In genomic region chr5:21219966-21220365, GRCh38 we compare ENCODE assay signal across 21 cellular contexts.
DNase-seq lines count a peak whose midpoint lies in the region; ATAC-seq and TF ChIP-seq lines count a peak whose summit lies in the region.
"Had no signal": no experiment of that assay in that cellular context is flagged by ENCODE, and none has a peak within 500 bp of the region (broad histone marks: within the 10 kb centered on the region; RNA-seq: fewer than 3 reads in every experiment).

No MANE protein-coding gene starts in this region.

- no peak overlapping the region for H2BK15ac ChIP-seq in neuronal stem cell (ENCODE audit: low read length)

- no peak overlapping the region for H3K4me3 Mint-ChIP-seq in endothelial cell (ENCODE audit: unreplicated experiment)
- H3K4me3 Mint-ChIP-seq: CD8-positive, alpha-beta T cell had no signal

- no peak overlapping the region for H3K4me2 ChIP-seq in SK-N-SH
- H3K4me2 ChIP-seq in neuronal stem cell (ENCODE audit: insufficient read depth, low read length, poor library complexity, severe bottlenecking): no peak overlapping the region

- H3K79me1 ChIP-seq in neuronal stem cell (ENCODE audit: low read depth, low read length): peaks cover 2% of the 10 kb centered on the region

- intact Hi-C loops in aorta (cut with DNase I): no loop called here

- TF ChIP-seq EP300 in SK-N-SH (IDR thresholded peaks at IDR 0.05; ENCODE audit: borderline replicate concordance in 1 of 2, low read depth in 1 of 2, low read length in 1 of 2): no peak

- POLR2A ChIA-PET in SK-N-SH (lab: Yijun Ruan, JAX): no interaction called here

- H3K9me3 Mint-ChIP-seq in endothelial cell (ENCODE audit: unreplicated experiment): no peaks in the 10 kb centered on the region

- H3K23ac ChIP-seq in neuronal stem cell (ENCODE audit: low read depth, low read length, poor library complexity): no peak overlapping the region

- H4K20me1 ChIP-seq in SK-N-SH (ENCODE audit: insufficient read depth): no peaks in the 10 kb centered on the region

- H4K8ac ChIP-seq in neuronal stem cell (ENCODE audit: low read depth, low read length): peak overlapping the region; percentile 82

- no peak overlapping the region for H3K18ac ChIP-seq in neuronal stem cell (ENCODE audit: low read length)

- no peaks in the 10 kb centered on the region for H3K36me3 ChIP-seq in SK-N-SH (replicated peaks in 1 of 2; ENCODE audit: control insufficient read depth in 1 of 2, insufficient read depth in 2 of 2, low read length in 1 of 2)
- no peaks in the 10 kb centered on the region for H3K36me3 ChIP-seq in neuronal stem cell (replicated peaks in 1 of 2; ENCODE audit: control insufficient read depth in 2 of 2, insufficient read depth in 2 of 2, low read length in 2 of 2)
- no peaks in the 10 kb centered on the region for H3K36me3 ChIP-seq in aorta (ENCODE audit: control insufficient read depth in 1 of 2, insufficient read depth in 2 of 2, low read length in 1 of 2)
- H3K36me3 ChIP-seq: SJCRH30 had no signal

- H3K27ac ChIP-seq in SK-N-SH (ENCODE audit: low read depth in 2 of 2, low read length in 1 of 2) (no peak overlapping the region), neuronal stem cell (replicated peaks; ENCODE audit: low read length) (no peak overlapping the region), aorta (ENCODE audit: low read depth in 1 of 2, low read length in 2 of 2) (no peak overlapping the region)
- H3K27ac ChIP-seq: C4-2B, SJCRH30 had no signal

- H3K79me2 ChIP-seq in SK-N-SH (ENCODE audit: insufficient read depth): no peaks in the 10 kb centered on the region

- peak; percentile 17 for DNase-seq in NCI-H69 (lab: John Stamatoyannopoulos, UW)
- DNase-seq in SK-N-SH: peak; percentile 2
- DNase-seq in endothelial cell (ENCODE audit: low spot score): no peak
- no peak for DNase-seq in neuronal stem cell (ENCODE audit: low spot score)
- no peak for DNase-seq in aorta
- no peak for DNase-seq in SHP77 treated with DMSO at 0.1 percent for 48 hours (lab: John Stamatoyannopoulos, UW)
- DNase-seq: Caco-2; CD8-positive, alpha-beta T cell; DMS79 treated with DMSO at 0.1 percent for 48 hours; Kasumi-1; NCI-H1092 treated with DMSO at 0.1 percent for 48 hours; NCI-H1436; NCI-H187; NCI-H2081 treated with DMSO at 0.1 percent for 48 hours; NCI-H524; SJCRH30; T-helper 1 cell had no signal

- H3K14ac ChIP-seq in neuronal stem cell (ENCODE audit: low read length): no peak overlapping the region

- no peaks in the 10 kb centered on the region for H3K9me3 ChIP-seq in SK-N-SH
- peaks cover 0 to 2% of the 10 kb centered on the region in 2 donors for H3K9me3 ChIP-seq in neuronal stem cell (replicated peaks in 1 of 2; ENCODE audit: control insufficient read depth in 2 of 2, insufficient read depth in 1 of 2, low read depth in 1 of 2, low read length in 2 of 2)
- H3K9me3 ChIP-seq in aorta (ENCODE audit: control insufficient read depth, low read length): no peaks in the 10 kb centered on the region
- H3K9me3 ChIP-seq: Caco-2, SJCRH30 had no signal

- H3K4me1 ChIP-seq in SK-N-SH (ENCODE audit: control insufficient read depth in 1 of 2, insufficient read depth in 2 of 2, low read depth in 1 of 2, low read length in 1 of 2) (no peaks in the 10 kb centered on the region), neuronal stem cell (ENCODE audit: control insufficient read depth in 2 of 2, insufficient read depth in 1 of 2, low read depth in 1 of 2, low read length in 2 of 2) (no peaks in the 10 kb centered on the region), aorta (ENCODE audit: control insufficient read depth in 1 of 2, insufficient read depth in 2 of 2, low read length in 2 of 2) (no peaks in the 10 kb centered on the region)
- H3K4me1 ChIP-seq: SJCRH30 had no signal

- ATAC-seq in HG03432 (IDR thresholded peaks at IDR 0.05; ENCODE audit: unreplicated experiment) (no peak), aorta (ENCODE audit: low FRiP score) (no peak)
- ATAC-seq: CD8-positive, alpha-beta T cell; HepG2; K562 had no signal

- CTCF ChIA-PET in SK-N-SH (lab: Yijun Ruan, JAX): no interaction called here

- H3K36me3 Mint-ChIP-seq in endothelial cell (ENCODE audit: low read depth, unreplicated experiment): no peaks in the 10 kb centered on the region
- H3K36me3 Mint-ChIP-seq: CD8-positive, alpha-beta T cell had no signal

- H2BK120ac ChIP-seq in neuronal stem cell (ENCODE audit: low read depth, low read length): no peak overlapping the region

- H3K4me3 ChIP-seq in SK-N-SH (ENCODE audit: low read depth in 2 of 2, low read length in 1 of 2): no peak overlapping the region
- no peak overlapping the region for H3K4me3 ChIP-seq in neuronal stem cell (ENCODE audit: low read length in 2 of 2)
- no peak overlapping the region for H3K4me3 ChIP-seq in aorta (ENCODE audit: low read length in 2 of 2)
- H3K4me3 ChIP-seq: K562, SJCRH30 had no signal

- no peak overlapping the region for H4K91ac ChIP-seq in neuronal stem cell (ENCODE audit: low read depth, low read length, poor library complexity)

- H3K27me3 Mint-ChIP-seq in endothelial cell (ENCODE audit: unreplicated experiment): no peaks in the 10 kb centered on the region

- H3K4ac ChIP-seq in neuronal stem cell (ENCODE audit: low read length): no peak overlapping the region

- WGBS in SK-N-SH (ENCODE audit: low lambda C conversion rate): 11% methylated on average over 2 of the region's 2 CpGs
- WGBS in neuronal stem cell (ENCODE audit: extremely low coverage in 2 of 2, insufficient read length in 2 of 2, insufficient replicate concordance in 1 of 2), 2 donors: no CpG with 5 or more reads among the region's 2 CpGs
- WGBS in aorta, 2 donors: 34 to 37% methylated on average over 2 of the region's 2 CpGs

- H3F3A ChIP-seq in SK-N-SH (replicated peaks; ENCODE audit: insufficient read depth): no peaks in the 10 kb centered on the region

- no peaks in the 10 kb centered on the region for H3K9me2 ChIP-seq in SK-N-SH

- TF ChIP-seq RAD21 in SK-N-SH (IDR thresholded peaks at IDR 0.05; ENCODE audit: low read length): no peak

- H3K9ac ChIP-seq in SK-N-SH (no peak overlapping the region), neuronal stem cell (ENCODE audit: low read depth, low read length, poor library complexity) (no peak overlapping the region)

- H2BK12ac ChIP-seq in neuronal stem cell (ENCODE audit: low read length): no peak overlapping the region

- H2BK5ac ChIP-seq in neuronal stem cell (ENCODE audit: low read length): no peak overlapping the region

- H3K27me3 ChIP-seq in SK-N-SH (ENCODE audit: insufficient read depth) (no peaks in the 10 kb centered on the region), neuronal stem cell (ENCODE audit: control insufficient read depth in 3 of 3, insufficient read depth in 3 of 3, low read depth in 1 of 3, low read length in 3 of 3) (no peaks in the 10 kb centered on the region), aorta (ENCODE audit: control insufficient read depth in 1 of 2, insufficient read depth in 2 of 2, low read length in 1 of 2) (no peaks in the 10 kb centered on the region)
- H3K27me3 ChIP-seq: SJCRH30 had no signal

- no peak overlapping the region for H2AK5ac ChIP-seq in neuronal stem cell (ENCODE audit: low read depth, low read length)

- TF ChIP-seq CTCF in SK-N-SH (IDR thresholded peaks at IDR 0.05) (no peak), endothelial cell (IDR thresholded peaks at IDR 0.05; ENCODE audit: unreplicated experiment) (no peak)

- H3K27ac Mint-ChIP-seq in endothelial cell (ENCODE audit: unreplicated experiment): peak overlapping the region; percentile 15
- H3K27ac Mint-ChIP-seq: CD8-positive, alpha-beta T cell had no signal

- H3K4me1 Mint-ChIP-seq in endothelial cell (ENCODE audit: unreplicated experiment): peaks cover 14% of the 10 kb centered on the region

- H2AFZ ChIP-seq in SK-N-SH (ENCODE audit: low read depth) (no peak overlapping the region), neuronal stem cell (ENCODE audit: low read length) (no peak overlapping the region)

TF ChIP-seq in SK-N-SH, 30 proteins besides CTCF, POLR2A, EP300 and RAD21 (continues in another document):
- TF ChIP-seq PBX3 (IDR thresholded peaks at IDR 0.05): no peak
- no peak for TF ChIP-seq REST (IDR thresholded peaks at IDR 0.05; ENCODE audit: low read depth, low read length)
- TF ChIP-seq TCF12 (IDR thresholded peaks at IDR 0.05): no peak

Comparison
In these comparisons a context has a peak if more than half of its experiments do, and no peak if none do; other contexts are left out.
1. DNase-seq: peak in NCI-H69 (single experiment) and SK-N-SH (single experiment); none in endothelial cell (single experiment), neuronal stem cell (single experiment), aorta (0 of 2) and SHP77 treated with DMSO at 0.1 percent for 48 hours (single experiment).